Comparison of ENCODE assay signal across 24 cellular contexts in the genomic region with DNA sequence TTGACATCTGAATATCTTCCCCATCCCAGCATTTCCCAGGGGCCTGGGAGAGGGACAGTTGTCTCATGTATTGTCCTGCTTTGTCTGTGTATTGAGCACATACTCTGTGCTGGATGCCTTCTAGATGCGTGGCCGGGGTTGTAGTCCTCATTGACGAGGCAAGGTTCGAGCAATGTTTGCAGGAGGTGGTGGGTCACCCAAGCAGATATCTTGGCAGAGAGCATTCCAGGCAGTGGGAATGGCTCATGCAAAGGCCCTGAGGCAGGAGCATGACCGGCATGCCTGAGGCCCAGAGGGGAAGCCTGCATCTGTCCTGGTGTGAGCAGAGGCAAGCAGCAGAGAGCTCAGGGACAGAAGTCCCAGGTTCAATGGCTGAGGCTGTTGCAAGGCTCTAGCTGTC. TPM values are rescaled to one million over a fixed set of nuclear protein-coding genes. Genes with fewer than 3 reads are reported as not detected.
"Had no signal": no experiment of that assay in that cellular context is flagged by ENCODE, and none has a peak within 500 bp of the region (broad histone marks: within the 10 kb centered on the region; RNA-seq: fewer than 3 reads in every experiment).

No MANE protein-coding gene starts in this region.

- H3K27ac ChIP-seq: esophagus squamous epithelium, hepatocyte, pancreas, uterus had no signal

- FAIRE-seq: colon, pancreas, small intestine had no signal

- H3K36me3 Mint-ChIP-seq: natural killer cell, type B pancreatic cell had no signal

- H3K4me3 Mint-ChIP-seq: dendritic cell treated with granulocyte-macrophage colony-stimulating factor and Interleukin-4, amounts not matched to agents 40 ng/mL and 50 ng/mL, for 4 days; natural killer cell; neural crest cell; type B pancreatic cell had no signal

- H3K4me1 Mint-ChIP-seq: neural crest cell had no signal

- ATAC-seq: effector memory CD8-positive, alpha-beta T cell; left colon; left ventricle myocardium superior; natural killer cell; pancreas; right cardiac atrium had no signal

- H3K27me3 Mint-ChIP-seq: effector memory CD8-positive, alpha-beta T cell; progenitor cell of endocrine pancreas; type B pancreatic cell had no signal

- DNase-seq: effector memory CD8-positive, alpha-beta T cell; esophagus squamous epithelium; foreskin fibroblast; left colon; left ventricle myocardium superior; natural killer cell; occipital lobe; pancreas; right cardiac atrium; small intestine; stimulated activated CD4-positive, alpha-beta T cell treated with anti-CD3 and anti-CD28 coated beads, Interleukin-12 subunit alpha, Interleukin-12 subunit beta, amount 100 ng/mL, for 4 hours; stimulated activated naive CD4-positive, alpha-beta T cell treated with Interleukin-2 at 50 U/mL for 16 hours; uterus had no signal

- H3K27ac Mint-ChIP-seq: dendritic cell treated with granulocyte-macrophage colony-stimulating factor and Interleukin-4, amounts not matched to agents 40 ng/mL and 50 ng/mL, for 4 days; progenitor cell of endocrine pancreas had no signal

- H3K9me3 Mint-ChIP-seq: dendritic cell treated with granulocyte-macrophage colony-stimulating factor and Interleukin-4, amounts not matched to agents 40 ng/mL and 50 ng/mL, for 4 days; effector memory CD8-positive, alpha-beta T cell; natural killer cell; neural crest cell; type B pancreatic cell had no signal

- H3K4me1 ChIP-seq: pancreas, uterus had no signal

- H3K27me3 ChIP-seq: esophagus squamous epithelium, hepatocyte, pancreas, uterus had no signal

- H3K9me3 ChIP-seq: esophagus squamous epithelium, pancreas, uterus had no signal

- H3K36me3 ChIP-seq: esophagus squamous epithelium, pancreas, uterus had no signal

- H3K4me3 ChIP-seq: esophagus squamous epithelium, hepatocyte, lung, pancreas, uterus had no signal

RNA-seq across cellular contexts. Expression of gene KRT33A, which starts 17.5 kb away (rescaled TPM):
- total RNA-seq: epithelial cell of proximal tubule, hepatocyte, kidney epithelial cell, left colon, left ventricle myocardium superior, lung, mesenteric fat pad, mononuclear cell, natural killer cell, neural crest cell, occipital lobe, pancreas, progenitor cell of endocrine pancreas, right cardiac atrium, uterus had no signal
- polyA plus RNA-seq: hepatocyte, lung, pancreas, right cardiac atrium, small intestine had no signal

RNA-seq across cellular contexts. Expression of gene KRTAP17-1, which starts 17.6 kb away (rescaled TPM):
- total RNA-seq: epithelial cell of proximal tubule, esophagus squamous epithelium, hepatocyte, kidney epithelial cell, left colon, left ventricle myocardium superior, lung, mesenteric fat pad, mononuclear cell, natural killer cell, neural crest cell, occipital lobe, pancreas, progenitor cell of endocrine pancreas, right cardiac atrium, uterus had no signal
- polyA plus RNA-seq: lung, pancreas, right cardiac atrium, small intestine had no signal

RNA-seq across cellular contexts. Expression of gene KRTAP16-1, which starts 24.0 kb away (rescaled TPM):
- total RNA-seq: epithelial cell of proximal tubule, esophagus squamous epithelium, hepatocyte, kidney epithelial cell, left colon, left ventricle myocardium superior, lung, mesenteric fat pad, neural crest cell, occipital lobe, pancreas, progenitor cell of endocrine pancreas, right cardiac atrium, uterus had no signal
- polyA plus RNA-seq: hepatocyte, lung, pancreas, right cardiac atrium, small intestine had no signal

RNA-seq across cellular contexts. Expression of gene KRTAP29-1, which starts 30.4 kb away (rescaled TPM):
- total RNA-seq: epithelial cell of proximal tubule, esophagus squamous epithelium, hepatocyte, kidney epithelial cell, left colon, left ventricle myocardium superior, lung, mesenteric fat pad, mononuclear cell, natural killer cell, neural crest cell, occipital lobe, pancreas, progenitor cell of endocrine pancreas, right cardiac atrium, uterus had no signal
- polyA plus RNA-seq: hepatocyte, lung, pancreas, right cardiac atrium, small intestine had no signal

RNA-seq across cellular contexts. Expression of gene KRT33B, which starts 36.5 kb away (rescaled TPM):
- total RNA-seq: hepatocyte, left colon, left ventricle myocardium superior, lung, mesenteric fat pad, mononuclear cell, natural killer cell, neural crest cell, occipital lobe, pancreas, progenitor cell of endocrine pancreas, right cardiac atrium, uterus had no signal
- polyA plus RNA-seq: lung, pancreas, right cardiac atrium, small intestine had no signal
